In the genomic region with DNA sequence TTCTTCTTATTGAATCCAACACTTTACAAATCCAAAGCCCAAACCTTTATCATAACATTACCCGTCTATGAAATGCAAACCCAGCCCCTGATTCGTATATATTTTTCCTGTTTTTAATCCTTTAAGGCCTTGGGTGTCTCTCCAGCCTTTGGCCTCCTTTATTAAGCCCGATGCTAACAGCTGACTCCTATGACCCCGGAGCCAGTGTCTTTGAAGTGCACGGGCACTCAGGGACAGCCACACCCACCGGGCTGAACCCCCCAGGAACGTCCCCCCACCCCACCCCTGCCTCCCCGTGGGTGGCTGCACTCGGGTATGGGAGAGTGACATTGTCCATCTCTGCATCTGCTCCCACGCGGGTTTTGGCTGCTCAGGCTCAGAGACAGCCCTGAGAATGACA, we compare ENCODE assay signal across 10 cellular contexts.
A peak's percentile ranks its signal among the peaks of the same experiment; 100 is the strongest.
DNase-seq lines count a peak whose midpoint lies in the region; ATAC-seq and TF ChIP-seq lines count a peak whose summit lies in the region.
"Had no signal": no experiment of that assay in that cellular context is flagged by ENCODE, and none has a peak within 500 bp of the region (broad histone marks: within the 10 kb centered on the region; RNA-seq: fewer than 3 reads in every experiment).

No MANE protein-coding gene starts in this region.

- 11 to 20% methylated on average over 6 to 7 of the region's 11 CpGs for WGBS in gastroesophageal sphincter (ENCODE audit: low coverage in 1 of 2), 2 donors

- no peaks in the 10 kb centered on the region for H3K9me3 ChIP-seq in AG04450 (ENCODE audit: control insufficient read depth, insufficient read depth, low read length)
- no peaks in the 10 kb centered on the region for H3K9me3 ChIP-seq in SJSA1 (replicated peaks)
- no peaks in the 10 kb centered on the region for H3K9me3 ChIP-seq in gastroesophageal sphincter

- TF ChIP-seq CTCF in AG04450 (IDR thresholded peaks at IDR 0.05; ENCODE audit: low read depth, low read length) (no peak), gastroesophageal sphincter (IDR thresholded peaks at IDR 0.05) (no peak), nephron (IDR thresholded peaks at IDR 0.05; ENCODE audit: unreplicated experiment in 3 of 3) (no peak)

- H3K4me1 ChIP-seq in SJSA1 (replicated peaks) (peaks cover 40% of the 10 kb centered on the region), gastroesophageal sphincter (peaks cover 0 to 34% (median 14%) of the 10 kb centered on the region in 3 donors)

- H3K36me3 ChIP-seq in SJSA1 (no peaks in the 10 kb centered on the region), gastroesophageal sphincter (no peaks in the 10 kb centered on the region)

- H3K27ac Mint-ChIP-seq in nephron = peak overlapping the region; percentile 97 to 98 (median 98)

- peak overlapping the region in 2 of 3 experiments; percentile 22 to 40 for H3K4me3 Mint-ChIP-seq in nephron
- H3K4me3 Mint-ChIP-seq: activated T-cell treated with anti-CD3 and anti-CD28 coated beads, Interleukin-2, amount 50 U/mL, for 4 hours had no signal

- H3K27ac ChIP-seq in AG04450 (ENCODE audit: low read depth, low read length) (peak overlapping the region; percentile 81), SJSA1 (peak overlapping the region; percentile 79), gastroesophageal sphincter (peak overlapping the region in 3 of 4 donors; percentile 40 to 55 (median 48))

- H3K9me3 Mint-ChIP-seq in nephron = no peaks in the 10 kb centered on the region
- H3K9me3 Mint-ChIP-seq: activated T-cell treated with anti-CD3 and anti-CD28 coated beads, Interleukin-2, amount 50 U/mL, for 4 hours had no signal

- POLR2A ChIA-PET in AG04450 (lab: Yijun Ruan, JAX) = no interaction called here

- H3K4me1 Mint-ChIP-seq in nephron = peaks cover 53% of the 10 kb centered on the region

- H3K27me3 ChIP-seq in AG04450 (ENCODE audit: control insufficient read depth, insufficient read depth, low read length) (no peaks in the 10 kb centered on the region), SJSA1 (replicated peaks) (no peaks in the 10 kb centered on the region), gastroesophageal sphincter (no peaks in the 10 kb centered on the region)

- CTCF ChIA-PET in AG04450 (lab: Charles Lee) = no interaction called here

- H3K36me3 Mint-ChIP-seq in nephron (ENCODE audit: low read depth) = no peaks in the 10 kb centered on the region

- ATAC-seq in gastroesophageal sphincter (no peak), GM21529 (IDR thresholded peaks at IDR 0.05; ENCODE audit: unreplicated experiment) (no peak), HG02938 (IDR thresholded peaks at IDR 0.05; ENCODE audit: unreplicated experiment) (no peak)
- ATAC-seq: activated T-cell treated with anti-CD3 and anti-CD28 coated beads, Interleukin-2, amount 50 U/mL, for 4 hours had no signal

- H3K4me3 ChIP-seq in AG04450 (ENCODE audit: low read depth, low read length) (no peak overlapping the region), SJSA1 (no peak overlapping the region), gastroesophageal sphincter (no peak overlapping the region)

- H3K27me3 Mint-ChIP-seq in nephron (ENCODE audit: low read depth) = no peaks in the 10 kb centered on the region

- DNase-seq in AG04450 (ENCODE audit: low read depth, low spot score) (no peak), SJSA1 (ENCODE audit: low read depth in 1 of 2, low spot score in 2 of 2) (no peak), activated T-cell treated with anti-CD3 and anti-CD28 coated beads for 4 hours (no peak)
- DNase-seq in activated CD8-positive, alpha-beta memory T cell treated with anti-CD3 and anti-CD28 coated beads for 24 hours = no peak
- DNase-seq: activated CD4-positive, alpha-beta T cell treated with anti-CD3 and anti-CD28 coated beads for 1 hour; activated T-cell treated with anti-CD3 and anti-CD28 coated beads, Interleukin-2, amount 50 U/mL, for 4 hours had no signal

- TF ChIP-seq EP300 in gastroesophageal sphincter (IDR thresholded peaks at IDR 0.05) = no peak

- no peak for TF ChIP-seq POLR2A in gastroesophageal sphincter (IDR thresholded peaks at IDR 0.05)
